ENCODE assay signal across 8 cellular contexts in genomic region chr1:117366982-117367768, GRCh38. TPM values are rescaled to one million over a fixed set of nuclear protein-coding genes. Genes with fewer than 3 reads are reported as not detected.
DNase-seq lines count a peak whose midpoint lies in the region; ATAC-seq and TF ChIP-seq lines count a peak whose summit lies in the region.

MAN1A2 (plus strand) TSS chr1:117367449; CDS start chr1:117368184, 735 bp downstream.

- intact Hi-C loops in right lobe of liver (cut with DNase I), result no loop called here

- peak; percentile 94 for TF ChIP-seq POLR2A in right lobe of liver (IDR thresholded peaks at IDR 0.05)

- no peaks in the 10 kb centered on the region for H3K27me3 ChIP-seq in right lobe of liver

- 0% methylated on average over 22 of the region's 93 CpGs for WGBS in right lobe of liver (ENCODE audit: insufficient coverage, low coverage, low lambda C conversion rate, missing lambda C conversion rate)

- peak within 1 kb of the TSS; percentile 90 to 98 (median 97) for H3K27ac ChIP-seq in right lobe of liver

- no peaks in the 10 kb centered on the region for H3K36me3 ChIP-seq in right lobe of liver

- ATAC-seq in GM18867 (IDR thresholded peaks at IDR 0.05; ENCODE audit: unreplicated experiment) (peak; percentile 68), HG03097 (IDR thresholded peaks at IDR 0.05; ENCODE audit: low FRiP score, unreplicated experiment) (peak; percentile 59), right lobe of liver (peak; percentile 89 to 95 (median 90))

- TF ChIP-seq CTCF in right lobe of liver (IDR thresholded peaks at IDR 0.05), result no peak

- peaks cover 0 to 25% (median 6%) of the 10 kb centered on the region in 4 donors for H3K4me1 ChIP-seq in right lobe of liver

- DNase-seq in AG08395 (ENCODE audit: low spot score) (peak; percentile 69), NCI-H526 (lab: John Stamatoyannopoulos, UW) (peak; percentile 61 to 95), dermis blood vessel endothelial cell (peak; percentile 85), right lobe of liver (peak; percentile 95 to 96 (median 96))
- DNase-seq in activated CD4-positive, alpha-beta T cell treated with anti-CD3 and anti-CD28 coated beads, Interleukin-2, amount 50 U/mL, for 4 hours, result peak; percentile 59 to 66
- DNase-seq in stimulated activated CD4-positive, alpha-beta T cell treated with anti-CD3 and anti-CD28 coated beads, Interleukin-4, amount 100 ng/mL, for 48 hours (ENCODE audit: low read depth in 2 of 2), result peak; percentile 45 to 59

- peak within 1 kb of the TSS; percentile 65 to 85 (median 70) for H3K4me3 ChIP-seq in right lobe of liver

- H3K9me3 ChIP-seq in right lobe of liver, result no peaks in the 10 kb centered on the region

RNA-seq across cellular contexts. Expression of gene MAN1A2, which starts in this region (rescaled TPM):
- total RNA-seq in dermis blood vessel endothelial cell (51.4 and 58.8 TPM in 2 replicates), right lobe of liver (10 to 100 TPM; 24.6 to 39.2 (median 31.2) TPM)

Comparison
In these comparisons a context has a peak if more than half of its experiments do, and no peak if none do; other contexts are left out.
1. Peak in every context shown above with its lines: DNase-seq, ATAC-seq, H3K4me3 ChIP-seq and H3K27ac ChIP-seq.